ENCODE assay signal across 1 cellular context in genomic region chr3:52533623-52534280, GRCh38.
TF ChIP-seq lines count a peak whose summit lies in the region.

Gene NT5DC2 (minus strand): TSS chr3:52533857. CDS start chr3:52533737, 120 bp downstream.

TF ChIP-seq in HepG2, 621 proteins besides CTCF, POLR2A, EP300 and RAD21 (continued from another document and continues in another):
- TF ChIP-seq GRHL1 (CRISPR knock-in tag; conservative IDR thresholded peaks at IDR 0.05), result no peak
- TF ChIP-seq FLYWCH1 (CRISPR knock-in tag; IDR thresholded peaks at IDR 0.05), result no peak
- no peak; the same call in 1 of the 2 replicates for TF ChIP-seq SIN3A (IDR thresholded peaks at IDR 0.05; ENCODE audit: borderline replicate concordance, low read depth, low read length)
- no peak for TF ChIP-seq NFIB (CRISPR knock-in tag; IDR thresholded peaks at IDR 0.05; ENCODE audit: borderline replicate concordance)
- TF ChIP-seq ZNF530 (CRISPR knock-in tag; IDR thresholded peaks at IDR 0.05; ENCODE audit: low read depth), result no peak
- no peak for TF ChIP-seq ZNF275 (CRISPR knock-in tag; IDR thresholded peaks at IDR 0.05; ENCODE audit: borderline replicate concordance)
- no peak for TF ChIP-seq ZNF33B (CRISPR knock-in tag; IDR thresholded peaks at IDR 0.05)
- no peak for TF ChIP-seq ZNF451 (CRISPR knock-in tag; IDR thresholded peaks at IDR 0.05)
- no peak for TF ChIP-seq ZNF331 (CRISPR knock-in tag; IDR thresholded peaks at IDR 0.05)
- no peak for TF ChIP-seq PRDM10 (CRISPR knock-in tag; IDR thresholded peaks at IDR 0.05; ENCODE audit: low read depth)
- TF ChIP-seq ZSCAN9 (CRISPR knock-in tag; IDR thresholded peaks at IDR 0.05; ENCODE audit: borderline replicate concordance), result no peak; the same call in 1 of the 2 replicates
- TF ChIP-seq NR0B2 (CRISPR knock-in tag; IDR thresholded peaks at IDR 0.05), result no peak
- no peak for TF ChIP-seq PLRG1 (conservative IDR thresholded peaks at IDR 0.05)
- no peak for TF ChIP-seq SMARCC2 (IDR thresholded peaks at IDR 0.05)
- TF ChIP-seq ZNF430 (CRISPR knock-in tag; IDR thresholded peaks at IDR 0.05), result peak; percentile 90
- TF ChIP-seq WIZ (CRISPR knock-in tag; IDR thresholded peaks at IDR 0.05), result peak; percentile 21; the same call in 1 of the 2 replicates
- TF ChIP-seq ZNF513 (CRISPR knock-in tag; conservative IDR thresholded peaks at IDR 0.05), result no peak
- TF ChIP-seq ZNF20 (CRISPR knock-in tag; IDR thresholded peaks at IDR 0.05), result no peak
- no peak for TF ChIP-seq ZSCAN20 (CRISPR knock-in tag; IDR thresholded peaks at IDR 0.05; ENCODE audit: borderline replicate concordance)
- no peak for TF ChIP-seq ZBED4 (CRISPR knock-in tag; IDR thresholded peaks at IDR 0.05; ENCODE audit: borderline replicate concordance)
- TF ChIP-seq ZKSCAN1 (IDR thresholded peaks at IDR 0.05; ENCODE audit: low read length), result no peak
- TF ChIP-seq GABPB1 (CRISPR knock-in tag; IDR thresholded peaks at IDR 0.05), result peak; percentile 44; the same call in 1 of the 2 replicates
- TF ChIP-seq REXO4 (CRISPR knock-in tag; IDR thresholded peaks at IDR 0.05; ENCODE audit: borderline replicate concordance), result no peak
- no peak for TF ChIP-seq ZNF230 (CRISPR knock-in tag; IDR thresholded peaks at IDR 0.05)
- no peak; the same call in 1 of the 2 replicates for TF ChIP-seq ZNF616 (CRISPR knock-in tag; IDR thresholded peaks at IDR 0.05; ENCODE audit: low read depth)
- no peak for TF ChIP-seq FOXP1 (IDR thresholded peaks at IDR 0.05)
- TF ChIP-seq FOXP1 (CRISPR knock-in tag; IDR thresholded peaks at IDR 0.05), result no peak
- TF ChIP-seq DR1 (CRISPR knock-in tag; IDR thresholded peaks at IDR 0.05), result no peak
- TF ChIP-seq CREBL2 (CRISPR knock-in tag; IDR thresholded peaks at IDR 0.05; ENCODE audit: borderline replicate concordance), result no peak
- no peak; the same call in 1 of the 2 replicates for TF ChIP-seq ZNF350 (CRISPR knock-in tag; IDR thresholded peaks at IDR 0.05; ENCODE audit: borderline replicate concordance, low read depth)
- TF ChIP-seq LRRFIP1 (CRISPR knock-in tag; conservative IDR thresholded peaks at IDR 0.05), result no peak
- TF ChIP-seq ZNF619 (CRISPR knock-in tag; IDR thresholded peaks at IDR 0.05), result no peak
- peak; percentile 28 for TF ChIP-seq NR2C2 (CRISPR knock-in tag; IDR thresholded peaks at IDR 0.05; ENCODE audit: borderline replicate concordance)
- no peak for TF ChIP-seq HDAC6 (IDR thresholded peaks at IDR 0.05; ENCODE audit: low read depth, low read length)
- no peak for TF ChIP-seq RERE (CRISPR knock-in tag; IDR thresholded peaks at IDR 0.05; ENCODE audit: low read depth)
- TF ChIP-seq ZNF317 (CRISPR knock-in tag; IDR thresholded peaks at IDR 0.05), result no peak
- no peak for TF ChIP-seq ZNF354B (CRISPR knock-in tag; IDR thresholded peaks at IDR 0.05)
- TF ChIP-seq ZNF468 (CRISPR knock-in tag; IDR thresholded peaks at IDR 0.05), result no peak
- TF ChIP-seq ZNF24 (IDR thresholded peaks at IDR 0.05), result no peak
- TF ChIP-seq REPIN1 (CRISPR knock-in tag; IDR thresholded peaks at IDR 0.05; ENCODE audit: borderline replicate concordance, low read depth), result no peak
